In genomic region chr1:92858564-92859399, GRCh38 we compare ENCODE assay signal across 8 cellular contexts. TPM values are rescaled to one million over a fixed set of nuclear protein-coding genes. Genes with fewer than 3 reads are reported as not detected.
DNase-seq lines count a peak whose midpoint lies in the region; ATAC-seq and TF ChIP-seq lines count a peak whose summit lies in the region.

No MANE protein-coding gene starts in this region.

- no peaks in the 10 kb centered on the region for H3K27me3 Mint-ChIP-seq in activated CD4-positive, alpha-beta memory T cell treated with anti-CD3 and anti-CD28 coated beads for 36 hours

- in situ Hi-C loops in GM13977 (cut with MboI; ENCODE audit: low pct_unique_long_range_greater_than_20kb, low sequenced_read_pairs, unreplicated experiment): loop anchor here (10.0 kb wide), 1 partner anchor 136 kb away; no protein-coding TSS in a partner anchor

- peak; percentile 55 for ATAC-seq in HG03521 (IDR thresholded peaks at IDR 0.05; ENCODE audit: unreplicated experiment)

- DNase-seq in AG04449 (ENCODE audit: low read depth, low spot score) (peak; percentile 53), GM13977 (ENCODE audit: low spot score) (peak; percentile 72), NCI-H526 (lab: John Stamatoyannopoulos, UW) (peak; percentile 73 to 87), epidermal melanocyte (ENCODE audit: insufficient read length, low spot score) (peak; percentile 36), thyroid gland (peak; percentile 37 to 48)
- DNase-seq in activated CD4-positive, alpha-beta memory T cell treated with anti-CD3 and anti-CD28 coated beads for 36 hours: peak; percentile 39

- peaks cover 10% of the 10 kb centered on the region for H3K36me3 Mint-ChIP-seq in activated CD4-positive, alpha-beta memory T cell treated with anti-CD3 and anti-CD28 coated beads for 36 hours

- H3K4me3 Mint-ChIP-seq in activated CD4-positive, alpha-beta memory T cell treated with anti-CD3 and anti-CD28 coated beads for 36 hours: peak overlapping the region; percentile 7

- CTCF ChIA-PET in AG04449 (lab: Yijun Ruan, JAX): interaction anchor here (0.6 to 13.5 kb wide), 66 partner anchors 9 to 1021 kb away, joined by 3 to 493 read pairs (median 4); partner anchors contain the start of genes DIPK1A and RPL5
- CTCF ChIA-PET in activated CD4-positive, alpha-beta memory T cell treated with anti-CD3 and anti-CD28 coated beads for 36 hours (lab: Charles Lee): interaction anchor here (0.5 to 7.6 kb wide), 45 partner anchors 9 to 1038 kb away, joined by 3 to 205 read pairs (median 6); partner anchors contain the start of genes DIPK1A and RPL5

- H3K4me1 ChIP-seq in mucosa of rectum (ENCODE audit: control insufficient read depth in 2 of 2, insufficient read depth in 2 of 2, low read length in 2 of 2) (peaks cover 2 to 13% of the 10 kb centered on the region in 2 donors), thyroid gland (no peaks in the 10 kb centered on the region)

- 28 to 36% methylated on average over 13 of the region's 13 CpGs for WGBS in thyroid gland, 2 donors

- H3K9me3 Mint-ChIP-seq in activated CD4-positive, alpha-beta memory T cell treated with anti-CD3 and anti-CD28 coated beads for 36 hours: peaks cover 3% of the 10 kb centered on the region

- no peak overlapping the region for H3K4me3 ChIP-seq in AG04449 (ENCODE audit: low read depth, low read length)
- peak overlapping the region; percentile 52 to 59 for H3K4me3 ChIP-seq in mucosa of rectum (ENCODE audit: low read length in 2 of 2)
- H3K4me3 ChIP-seq in thyroid gland (replicated peaks in 1 of 3): no peak overlapping the region

- H3K27ac ChIP-seq in mucosa of rectum (ENCODE audit: low read depth in 2 of 2, low read length in 2 of 2) (peak overlapping the region in 1 of 2 donors; percentile 6), thyroid gland (no peak overlapping the region)

- TF ChIP-seq CTCF in AG04449 (IDR thresholded peaks at IDR 0.05; ENCODE audit: insufficient read depth, low read length, missing control alignments) (peak; percentile 74), GM13977 (IDR thresholded peaks at IDR 0.05; ENCODE audit: extremely low read depth, insufficient read depth, missing control alignments) (peak; percentile 85), thyroid gland (IDR thresholded peaks at IDR 0.05) (peak; percentile 84 to 100 (median 94))

- TF ChIP-seq POLR2A in thyroid gland (IDR thresholded peaks at IDR 0.05): no peak

- intact Hi-C loops in activated CD4-positive, alpha-beta memory T cell treated with anti-CD3 and anti-CD28 coated beads for 36 hours (cut with micrococcal nuclease): loop anchor here (1.0 kb wide), 4 partner anchors 19 to 204 kb away; no protein-coding TSS in a partner anchor
- intact Hi-C loops in thyroid gland (cut with DNase I): loop anchor here (2.0 to 10.0 kb wide), 2 partner anchors 102 to 206 kb away; partner anchors contain the start of gene DIPK1A

- H3K27me3 ChIP-seq in mucosa of rectum (ENCODE audit: control insufficient read depth in 2 of 2, insufficient read depth in 2 of 2, low read length in 2 of 2) (no peaks in the 10 kb centered on the region), thyroid gland (no peaks in the 10 kb centered on the region)

- POLR2A ChIA-PET in AG04449 (lab: Yijun Ruan, JAX): no interaction called here
- POLR2A ChIA-PET in activated CD4-positive, alpha-beta memory T cell treated with anti-CD3 and anti-CD28 coated beads for 36 hours (lab: Charles Lee): interaction anchor here (0.6 to 1.0 kb wide), 2 partner anchors 102 to 135 kb away, joined by 3 read pairs; partner anchors contain the start of gene DIPK1A

- peaks cover 19% of the 10 kb centered on the region for H3K4me1 Mint-ChIP-seq in activated CD4-positive, alpha-beta memory T cell treated with anti-CD3 and anti-CD28 coated beads for 36 hours (ENCODE audit: low read depth)

- H3K9me3 ChIP-seq in mucosa of rectum (ENCODE audit: control insufficient read depth in 2 of 2, low read length in 2 of 2) (no peaks in the 10 kb centered on the region), thyroid gland (no peaks in the 10 kb centered on the region)

- H3K27ac Mint-ChIP-seq in activated CD4-positive, alpha-beta memory T cell treated with anti-CD3 and anti-CD28 coated beads for 36 hours: peak overlapping the region; percentile 0

- H3K9ac ChIP-seq in mucosa of rectum (ENCODE audit: low read depth in 1 of 2, low read length in 2 of 2): peak overlapping the region in 1 of 2 donors; percentile 9

- H3K36me3 ChIP-seq in mucosa of rectum (ENCODE audit: control insufficient read depth in 2 of 2, insufficient read depth in 2 of 2, low read length in 2 of 2): no peaks in the 10 kb centered on the region
- H3K36me3 ChIP-seq in thyroid gland: no peaks in the 10 kb centered on the region

RNA-seq across cellular contexts. Expression of gene RPL5, which starts 26.9 kb away (rescaled TPM):
- total RNA-seq in activated CD4-positive, alpha-beta memory T cell treated with anti-CD3 and anti-CD28 coated beads for 36 hours: 1,000 to 10,000 TPM; 1,530 to 1,539 TPM
- total RNA-seq in thyroid gland: 1,000 to 10,000 TPM; 1,556 to 2,409 (median 1,666) TPM

Comparison
In these comparisons a context has a peak if more than half of its experiments do, and no peak if none do; other contexts are left out.
1. H3K4me3 ChIP-seq: peak in mucosa of rectum (2 of 2); none in AG04449 (single experiment) and thyroid gland (0 of 3).
2. Peak in every context shown above with its lines, with median percentiles within 50 percentile points of each other: DNase-seq and CTCF ChIP-seq.